ENCODE assay signal across 17 cellular contexts in genomic region chr16:48256579-48257177, GRCh38. TPM values are rescaled to one million over a fixed set of nuclear protein-coding genes. Genes with fewer than 3 reads are reported as not detected.
DNase-seq lines count a peak whose midpoint lies in the region; FAIRE-seq and TF ChIP-seq lines count a peak whose summit lies in the region.
"Had no signal": no experiment of that assay in that cellular context is flagged by ENCODE, and none has a peak within 500 bp of the region (broad histone marks: within the 10 kb centered on the region; RNA-seq: fewer than 3 reads in every experiment).

No MANE protein-coding gene starts in this region.

- TF ChIP-seq POLR2A in prostate gland (IDR thresholded peaks at IDR 0.05): no peak

- no peaks in the 10 kb centered on the region for H3K36me3 ChIP-seq in prostate gland

- TF ChIP-seq CTCF in 22Rv1 (IDR thresholded peaks at IDR 0.05) (no peak), prostate gland (IDR thresholded peaks at IDR 0.05) (no peak)

- intact Hi-C loops in prostate gland (cut with DNase I): no loop called here

- no peak for DNase-seq in GM19239 (ENCODE audit: insufficient read length, low spot score)
- no peak for DNase-seq in prostate gland (ENCODE audit: low spot score)
- no peak for DNase-seq in inferior parietal cortex (ENCODE audit: extremely low spot score)
- DNase-seq in T-helper 9 cell: no peak
- no peak for DNase-seq in NCI-H1930 (lab: John Stamatoyannopoulos, UW)
- DNase-seq: ACHN; BE2C; C1 segment of cervical spinal cord; Caco-2; CD4-positive, alpha-beta T cell; GM23248 had no signal

- no peak overlapping the region for H3K4me3 ChIP-seq in prostate gland
- H3K4me3 ChIP-seq: GM23248, HAP-1 had no signal

- H3K27me3 ChIP-seq in prostate gland (replicated peaks; ENCODE audit: insufficient read depth): no peaks in the 10 kb centered on the region
- H3K27me3 ChIP-seq: BE2C had no signal

- peak; percentile 65 for FAIRE-seq in GM19239 (lab: Jason Lieb, UNC)
- FAIRE-seq in islet of Langerhans (lab: Jason Lieb, UNC): peak; percentile 66
- FAIRE-seq: D721Med, GM12891 had no signal

- H3K27ac ChIP-seq in 22Rv1 (peak overlapping the region; percentile 75), prostate gland (peak overlapping the region; percentile 32 to 57)
- H3K27ac ChIP-seq: GM23248 had no signal

- 61% methylated on average over 7 of the region's 7 CpGs for WGBS in prostate gland

- H3K9me3 ChIP-seq in prostate gland: no peaks in the 10 kb centered on the region
- H3K9me3 ChIP-seq: BE2C, Caco-2, HAP-1 had no signal

- no peaks in the 10 kb centered on the region for H3K4me1 ChIP-seq in prostate gland (replicated peaks)
- H3K4me1 ChIP-seq: BE2C, Caco-2, HAP-1 had no signal

RNA-seq across cellular contexts. Expression of gene ABCC11, which starts 9.3 kb away (rescaled TPM):
- 1 to 10 TPM; 1.5 TPM for total RNA-seq in prostate gland
- total RNA-seq: HT-29 had no signal

RNA-seq across cellular contexts. Expression of gene LONP2, which starts 12.6 kb away (rescaled TPM):
- 10 to 100 TPM; 74.6 to 81.0 TPM for total RNA-seq in prostate gland
